Comparison of ENCODE assay signal across 8 cellular contexts in the genomic region with DNA sequence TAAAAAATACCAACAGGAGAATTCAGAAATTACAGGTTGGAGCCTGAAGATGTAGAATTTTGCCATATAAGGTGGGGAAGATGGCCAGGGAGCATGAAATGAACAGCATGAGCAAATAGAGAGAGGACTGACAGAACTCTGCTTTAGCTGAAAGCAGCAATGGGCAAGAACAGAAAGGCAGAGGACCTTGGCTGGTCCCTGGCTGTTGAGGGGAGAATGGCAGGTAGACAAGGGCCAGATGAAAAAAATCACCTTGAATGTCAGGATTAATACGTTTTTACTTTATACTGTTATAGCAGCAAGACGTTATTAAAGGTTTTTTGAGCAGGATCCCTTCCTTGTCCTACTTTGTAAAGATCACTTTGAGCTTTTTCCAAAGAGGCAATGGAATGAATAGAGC.
DNase-seq lines count a peak whose midpoint lies in the region; ATAC-seq lines count a peak whose summit lies in the region.

No MANE protein-coding gene starts in this region.

- H3K27ac Mint-ChIP-seq in stimulated activated naive CD8-positive, alpha-beta T cell treated with anti-CD3 and anti-CD28 coated beads, Interleukin-15, Interleukin-2, amounts not matched to agents 100 ng/mL and 50 ng/mL, for 24 hours = peak overlapping the region; percentile 99
- peak overlapping the region; percentile 75 to 92 for H3K27ac Mint-ChIP-seq in stimulated activated naive CD8-positive, alpha-beta T cell treated with anti-CD3 and anti-CD28 coated beads, Interleukin-15, amount 100 ng/mL, for 72 hours

- ATAC-seq in stimulated activated naive CD8-positive, alpha-beta T cell treated with anti-CD3 and anti-CD28 coated beads, Interleukin-15, Interleukin-2, amounts not matched to agents 100 U/mL and 50 U/mL, for 24 hours = no peak
- no peak for ATAC-seq in stimulated activated naive CD8-positive, alpha-beta T cell treated with anti-CD3 and anti-CD28 coated beads, Interleukin-15, amount 100 ng/mL, for 72 hours
- no peak for ATAC-seq in HG03095 (IDR thresholded peaks at IDR 0.05; ENCODE audit: unreplicated experiment)

- peaks cover 46% of the 10 kb centered on the region for H3K36me3 Mint-ChIP-seq in stimulated activated naive CD8-positive, alpha-beta T cell treated with anti-CD3 and anti-CD28 coated beads, Interleukin-15, Interleukin-2, amounts not matched to agents 100 ng/mL and 50 ng/mL, for 24 hours (ENCODE audit: low read depth)

- H3K9me3 Mint-ChIP-seq in stimulated activated naive CD8-positive, alpha-beta T cell treated with anti-CD3 and anti-CD28 coated beads, Interleukin-15, Interleukin-2, amounts not matched to agents 100 ng/mL and 50 ng/mL, for 24 hours = no peaks in the 10 kb centered on the region
- no peaks in the 10 kb centered on the region for H3K9me3 Mint-ChIP-seq in stimulated activated naive CD8-positive, alpha-beta T cell treated with anti-CD3 and anti-CD28 coated beads, Interleukin-15, amount 100 ng/mL, for 72 hours

- peaks cover 47% of the 10 kb centered on the region for H3K4me1 Mint-ChIP-seq in stimulated activated naive CD8-positive, alpha-beta T cell treated with anti-CD3 and anti-CD28 coated beads, Interleukin-15, Interleukin-2, amounts not matched to agents 100 ng/mL and 50 ng/mL, for 24 hours (ENCODE audit: low read depth)
- H3K4me1 Mint-ChIP-seq in stimulated activated naive CD8-positive, alpha-beta T cell treated with anti-CD3 and anti-CD28 coated beads, Interleukin-15, amount 100 ng/mL, for 72 hours = peaks cover 57% of the 10 kb centered on the region

- peaks cover 4% of the 10 kb centered on the region for H3K27me3 Mint-ChIP-seq in stimulated activated naive CD8-positive, alpha-beta T cell treated with anti-CD3 and anti-CD28 coated beads, Interleukin-15, Interleukin-2, amounts not matched to agents 100 ng/mL and 50 ng/mL, for 24 hours
- no peaks in the 10 kb centered on the region for H3K27me3 Mint-ChIP-seq in stimulated activated naive CD8-positive, alpha-beta T cell treated with anti-CD3 and anti-CD28 coated beads, Interleukin-15, amount 100 ng/mL, for 72 hours

- no peak for DNase-seq in stimulated activated naive CD8-positive, alpha-beta T cell treated with anti-CD3 and anti-CD28 coated beads, Interleukin-15, Interleukin-2, amounts not matched to agents 100 U/mL and 50 U/mL, for 24 hours
- DNase-seq in SW480 (ENCODE audit: low spot score) (peak; percentile 30), glomerular visceral epithelial cell (ENCODE audit: extremely low spot score) (peak; percentile 31), NCI-H1417 treated with DMSO at 0.1 percent for 48 hours (lab: John Stamatoyannopoulos, UW) (no peak), SIG-M5 treated with dmso at 0.1 percent for 504 hours (lab: John Stamatoyannopoulos, UW; ENCODE audit: unreplicated experiment) (no peak)
- DNase-seq in stimulated activated naive CD8-positive, alpha-beta T cell treated with anti-CD3 and anti-CD28 coated beads, Interleukin-15, amount 100 ng/mL, for 72 hours = no peak

- H3K4me3 Mint-ChIP-seq in stimulated activated naive CD8-positive, alpha-beta T cell treated with anti-CD3 and anti-CD28 coated beads, Interleukin-15, Interleukin-2, amounts not matched to agents 100 ng/mL and 50 ng/mL, for 24 hours = peak overlapping the region; percentile 98
- H3K4me3 Mint-ChIP-seq in stimulated activated naive CD8-positive, alpha-beta T cell treated with anti-CD3 and anti-CD28 coated beads, Interleukin-15, amount 100 ng/mL, for 72 hours = peak overlapping the region; percentile 90 to 94

Comparison
In these comparisons a context has a peak if more than half of its experiments do, and no peak if none do; other contexts are left out.
1. DNase-seq: peak in SW480 (single experiment) and glomerular visceral epithelial cell (single experiment); none in stimulated activated naive CD8-positive, alpha-beta T cell treated with anti-CD3 and anti-CD28 coated beads, Interleukin-15, Interleukin-2, amounts not matched to agents 100 U/mL and 50 U/mL, for 24 hours (single experiment), stimulated activated naive CD8-positive, alpha-beta T cell treated with anti-CD3 and anti-CD28 coated beads, Interleukin-15, amount 100 ng/mL, for 72 hours (0 of 2), NCI-H1417 treated with DMSO at 0.1 percent for 48 hours (single experiment) and SIG-M5 treated with dmso at 0.1 percent for 504 hours (single experiment).